Comparison of ENCODE assay signal across 18 cellular contexts in the genomic region with DNA sequence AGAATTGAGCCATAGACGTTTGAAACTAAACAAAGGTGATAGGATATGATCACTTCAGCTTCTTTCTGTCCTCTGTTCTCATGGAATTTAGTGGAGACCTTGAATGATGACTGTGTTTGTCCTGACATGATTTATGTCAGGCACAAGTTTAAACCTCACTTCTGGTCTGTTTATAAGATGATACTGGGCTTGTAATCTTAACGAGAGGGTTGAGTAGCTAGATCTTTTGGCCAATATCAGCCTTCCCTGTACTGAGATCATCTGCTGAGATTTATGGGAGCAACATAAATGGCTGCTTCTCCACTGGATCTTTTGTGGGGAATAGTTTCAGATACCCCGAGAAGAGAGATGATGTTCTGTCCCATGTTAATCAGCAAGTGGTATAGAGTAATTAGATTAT.
DNase-seq lines count a peak whose midpoint lies in the region; ATAC-seq and TF ChIP-seq lines count a peak whose summit lies in the region.
"Had no signal": no experiment of that assay in that cellular context is flagged by ENCODE, and none has a peak within 500 bp of the region (broad histone marks: within the 10 kb centered on the region; RNA-seq: fewer than 3 reads in every experiment).

No MANE protein-coding gene starts in this region.

- H3K36me3 ChIP-seq in A673 (ENCODE audit: insufficient read depth, low read length, poor library complexity, severe bottlenecking) (no peaks in the 10 kb centered on the region), HEK293 (ENCODE audit: control insufficient read depth in 2 of 2, insufficient read depth in 1 of 2, low read length in 2 of 2) (no peaks in the 10 kb centered on the region), OCI-LY3 (replicated peaks; ENCODE audit: low read depth, low read length) (no peaks in the 10 kb centered on the region), transverse colon (no peaks in the 10 kb centered on the region)
- H3K36me3 ChIP-seq: BLaER1 treated with 17β-estradiol and CSF1 and Interleukin-3, amounts not matched to agents 10 nM and 100 nM had no signal

- H2AFZ ChIP-seq in OCI-LY3 (ENCODE audit: low read depth, low read length), result no peak overlapping the region

- peak overlapping the region; percentile 63; the same call in 1 of the 2 replicates for H3K4me2 ChIP-seq in OCI-LY3 (ENCODE audit: low read length)
- H3K4me2 ChIP-seq: BLaER1 treated with 17β-estradiol and CSF1 and Interleukin-3, amounts not matched to agents 10 nM and 100 nM had no signal

- 14 to 18% methylated on average over 3 of the region's 3 CpGs for WGBS in transverse colon (ENCODE audit: low coverage in 1 of 2), 2 donors

- H3K27ac Mint-ChIP-seq in glutamatergic neuron (ENCODE audit: unreplicated experiment), result peak overlapping the region; percentile 91
- H3K27ac Mint-ChIP-seq in natural killer cell treated with Interleukin-12 subunit alpha and Interleukin-12 subunit beta and Interleukin-15 and Interleukin-18, amount 100 ng/mL, for 72 hours, result no peak overlapping the region
- H3K27ac Mint-ChIP-seq: B cell; CD4-positive, alpha-beta T cell; CD8-positive, alpha-beta T cell had no signal

- POLR2A ChIA-PET in A673 (lab: Charles Lee; ENCODE audit: low non-redundant PET), result interaction anchor here (0.7 kb wide), 1 partner anchor 91 kb away, joined by 4 read pairs; no protein-coding TSS in a partner anchor
- POLR2A ChIA-PET in HEK293 (lab: Yijun Ruan, JAX), result no interaction called here

- H3K4me3 ChIP-seq in A673 (ENCODE audit: low read depth, low read length, poor library complexity, severe bottlenecking), result no peak overlapping the region
- H3K4me3 ChIP-seq in HEK293 (ENCODE audit: low read depth, low read length), result no peak overlapping the region
- H3K4me3 ChIP-seq in OCI-LY3 (ENCODE audit: low read length), result no peak overlapping the region
- no peak overlapping the region for H3K4me3 ChIP-seq in transverse colon
- H3K4me3 ChIP-seq: BLaER1 treated with 17β-estradiol and CSF1 and Interleukin-3, amounts not matched to agents 10 nM and 100 nM had no signal

- no peak for DNase-seq in A673 (ENCODE audit: low spot score)
- no peak for DNase-seq in glutamatergic neuron
- no peak for DNase-seq in natural killer cell treated with Interleukin-12 subunit alpha and Interleukin-12 subunit beta and Interleukin-15 and Interleukin-18, amount 100 ng/mL, for 72 hours (ENCODE audit: low spot score)
- DNase-seq in transverse colon, result no peak
- no peak for DNase-seq in caudate nucleus (lab: John Stamatoyannopoulos, UW)
- DNase-seq: 8988T; AML-193; Caco-2; Calu3; CD4-positive, alpha-beta T cell; CD8-positive, alpha-beta T cell; DMS79 treated with DMSO at 0.1 percent for 48 hours; GF-D8 had no signal

- TF ChIP-seq EP300 in transverse colon (IDR thresholded peaks at IDR 0.05; ENCODE audit: low read depth), result no peak

- H3K9me3 Mint-ChIP-seq in glutamatergic neuron (ENCODE audit: unreplicated experiment), result peaks cover 4% of the 10 kb centered on the region
- H3K9me3 Mint-ChIP-seq in natural killer cell treated with Interleukin-12 subunit alpha and Interleukin-12 subunit beta and Interleukin-15 and Interleukin-18, amount 100 ng/mL, for 72 hours, result no peaks in the 10 kb centered on the region
- H3K9me3 Mint-ChIP-seq: CD4-positive, alpha-beta T cell; CD8-positive, alpha-beta T cell had no signal

- no peak for TF ChIP-seq POLR2A in transverse colon (IDR thresholded peaks at IDR 0.05)

- in situ Hi-C loops in transverse colon (cut with MboI; ENCODE audit: low pct_ligation_motif_present in 1 of 4, low pct_unique_long_range_greater_than_20kb in 1 of 4, low sequenced_read_pairs in 3 of 4), result no loop called here

- BruUV-seq in A673 (replicated peaks; lab: Mats Ljungman, UMichigan), result no TSS peak

- CTCF ChIA-PET in A673 (lab: Charles Lee), result no interaction called here
- CTCF ChIA-PET in HEK293 (lab: Yijun Ruan, JAX), result no interaction called here

- H3K9me3 ChIP-seq in A673 (ENCODE audit: low read depth, low read length, poor library complexity, severe bottlenecking) (no peaks in the 10 kb centered on the region), HEK293 (ENCODE audit: control insufficient read depth, insufficient read depth, low read depth, low read length) (no peaks in the 10 kb centered on the region), OCI-LY3 (ENCODE audit: insufficient read depth, low read length) (no peaks in the 10 kb centered on the region), transverse colon (no peaks in the 10 kb centered on the region)
- H3K9me3 ChIP-seq: BLaER1 treated with 17β-estradiol and CSF1 and Interleukin-3, amounts not matched to agents 10 nM and 100 nM; Caco-2 had no signal

- H3K27ac ChIP-seq in A673 (ENCODE audit: low read depth, low read length, poor library complexity, severe bottlenecking) (peak overlapping the region; percentile 33), HEK293 (ENCODE audit: extremely low read depth, low read depth, low read length) (no peak overlapping the region), OCI-LY3 (ENCODE audit: low read length) (no peak overlapping the region), transverse colon (no peak overlapping the region), caudate nucleus (ENCODE audit: low read depth, low read length) (no peak overlapping the region)
- H3K27ac ChIP-seq: BLaER1 treated with 17β-estradiol and CSF1 and Interleukin-3, amounts not matched to agents 10 nM and 100 nM; C4-2B had no signal

- no peak for ATAC-seq in natural killer cell treated with Interleukin-12 subunit alpha and Interleukin-12 subunit beta and Interleukin-15 and Interleukin-18, amount 100 ng/mL, for 72 hours
- ATAC-seq: CD8-positive, alpha-beta T cell had no signal

- peaks cover 4% of the 10 kb centered on the region for H3K27me3 Mint-ChIP-seq in glutamatergic neuron (ENCODE audit: unreplicated experiment)
- peaks cover 0 to 14% of the 10 kb centered on the region in 2 donors for H3K27me3 Mint-ChIP-seq in natural killer cell treated with Interleukin-12 subunit alpha and Interleukin-12 subunit beta and Interleukin-15 and Interleukin-18, amount 100 ng/mL, for 72 hours

- no peak overlapping the region for H3K4me3 Mint-ChIP-seq in glutamatergic neuron (ENCODE audit: unreplicated experiment)
- no peak overlapping the region for H3K4me3 Mint-ChIP-seq in natural killer cell treated with Interleukin-12 subunit alpha and Interleukin-12 subunit beta and Interleukin-15 and Interleukin-18, amount 100 ng/mL, for 72 hours
- H3K4me3 Mint-ChIP-seq: B cell; CD4-positive, alpha-beta T cell; CD8-positive, alpha-beta T cell had no signal

- H3K4me1 ChIP-seq in A673 (ENCODE audit: insufficient read depth, low read length, poor library complexity, severe bottlenecking), result peaks cover 46% of the 10 kb centered on the region
- no peaks in the 10 kb centered on the region for H3K4me1 ChIP-seq in HEK293 (ENCODE audit: control insufficient read depth, insufficient read depth, low read length)
- peaks cover 18% of the 10 kb centered on the region for H3K4me1 ChIP-seq in OCI-LY3 (ENCODE audit: low read length)
- no peaks in the 10 kb centered on the region for H3K4me1 ChIP-seq in transverse colon
- H3K4me1 ChIP-seq: Caco-2 had no signal

- H3K79me2 ChIP-seq in OCI-LY3 (ENCODE audit: low read length), result no peaks in the 10 kb centered on the region

- peaks cover 38% of the 10 kb centered on the region for H3K27me3 ChIP-seq in A673 (replicated peaks; ENCODE audit: insufficient read depth, low read depth, low read length, poor library complexity)
- H3K27me3 ChIP-seq in OCI-LY3 (ENCODE audit: low read depth, low read length), result no peaks in the 10 kb centered on the region
- H3K27me3 ChIP-seq in transverse colon, result peaks cover 8% of the 10 kb centered on the region
- H3K27me3 ChIP-seq: BLaER1 treated with 17β-estradiol and CSF1 and Interleukin-3, amounts not matched to agents 10 nM and 100 nM had no signal

- H3K4me1 Mint-ChIP-seq in glutamatergic neuron (ENCODE audit: low read depth, unreplicated experiment), result peaks cover 54% of the 10 kb centered on the region
- no peaks in the 10 kb centered on the region for H3K4me1 Mint-ChIP-seq in natural killer cell treated with Interleukin-12 subunit alpha and Interleukin-12 subunit beta and Interleukin-15 and Interleukin-18, amount 100 ng/mL, for 72 hours (ENCODE audit: low read depth in 2 of 2)
- H3K4me1 Mint-ChIP-seq: B cell had no signal

- no peaks in the 10 kb centered on the region for H3K36me3 Mint-ChIP-seq in glutamatergic neuron (ENCODE audit: unreplicated experiment)
- H3K36me3 Mint-ChIP-seq in natural killer cell treated with Interleukin-12 subunit alpha and Interleukin-12 subunit beta and Interleukin-15 and Interleukin-18, amount 100 ng/mL, for 72 hours, result no peaks in the 10 kb centered on the region
- H3K36me3 Mint-ChIP-seq: CD8-positive, alpha-beta T cell had no signal

- H4K20me1 ChIP-seq in OCI-LY3 (ENCODE audit: insufficient read depth, low read length), result no peaks in the 10 kb centered on the region
- H4K20me1 ChIP-seq: BLaER1 treated with 17β-estradiol and CSF1 and Interleukin-3, amounts not matched to agents 10 nM and 100 nM had no signal

- H3K9ac ChIP-seq in OCI-LY3 (ENCODE audit: low read length), result no peak overlapping the region
- H3K9ac ChIP-seq: BLaER1 treated with 17β-estradiol and CSF1 and Interleukin-3, amounts not matched to agents 10 nM and 100 nM had no signal

- TF ChIP-seq CTCF in A673 (conservative IDR thresholded peaks at IDR 0.05; ENCODE audit: low read depth, low read length), result no peak
- no peak for TF ChIP-seq CTCF in HEK293 (tag by site-specific recombination; IDR thresholded peaks at IDR 0.05)
- no peak for TF ChIP-seq CTCF in OCI-LY3 (IDR thresholded peaks at IDR 0.05; ENCODE audit: low read depth, low read length)
- no peak for TF ChIP-seq CTCF in glutamatergic neuron (IDR thresholded peaks at IDR 0.05; ENCODE audit: partially characterized antibody, unreplicated experiment)
- TF ChIP-seq CTCF in transverse colon (IDR thresholded peaks at IDR 0.05), result no peak

- intact Hi-C loops in A673 (cut with micrococcal nuclease; ENCODE audit: unreplicated experiment), result loop anchor here (10.0 kb wide), 1 partner anchor 646 kb away; no protein-coding TSS in a partner anchor
- intact Hi-C loops in transverse colon (cut with DNase I; ENCODE audit: low total_unique reads), result no loop called here

TF ChIP-seq in HEK293, 187 proteins besides CTCF, POLR2A, EP300 and RAD21 (continues in another document):
- TF ChIP-seq TRIM28 (IDR thresholded peaks at IDR 0.05; ENCODE audit: borderline replicate concordance, low read length) (peak; percentile 47; the same call in 1 of the 2 replicates), FEZF1 (tag by site-specific recombination; IDR thresholded peaks at IDR 0.05) (peak; percentile 94), ZNF239 (tag by site-specific recombination; IDR thresholded peaks at IDR 0.05) (no peak)
